In genomic region chr20:63741354-63741675, GRCh38 we compare ENCODE assay signal across 2 cellular contexts.
TF ChIP-seq lines count a peak whose summit lies in the region.

No MANE protein-coding gene starts in this region.

TF ChIP-seq in endothelial cell of umbilical vein, 7 proteins besides CTCF, POLR2A, EP300 and RAD21:
- TF ChIP-seq EZH2 (IDR thresholded peaks at IDR 0.05; ENCODE audit: borderline replicate concordance, low read depth, low read length, severe bottlenecking) (no peak), FOS (IDR thresholded peaks at IDR 0.05; ENCODE audit: borderline replicate concordance, insufficient read depth, low read length) (no peak)

TF ChIP-seq in HEK293T, 16 proteins besides CTCF, POLR2A, EP300 and RAD21:
- TF ChIP-seq SUZ12 (IDR thresholded peaks at IDR 0.05) (no peak), FOXM1 (IDR thresholded peaks at IDR 0.05; ENCODE audit: borderline replicate concordance) (no peak), BHLHE40 (IDR thresholded peaks at IDR 0.05; ENCODE audit: borderline replicate concordance) (no peak), ELF4 (IDR thresholded peaks at IDR 0.05) (no peak), FOXK2 (IDR thresholded peaks at IDR 0.05) (no peak), FOXA1 (IDR thresholded peaks at IDR 0.05) (no peak), HDGF (IDR thresholded peaks at IDR 0.05; ENCODE audit: borderline replicate concordance) (no peak), CTBP1 (IDR thresholded peaks at IDR 0.05; ENCODE audit: borderline replicate concordance) (no peak), ZNF384 (IDR thresholded peaks at IDR 0.05) (no peak), NFRKB (IDR thresholded peaks at IDR 0.05) (no peak), TARDBP (IDR thresholded peaks at IDR 0.05) (no peak), SP1 (IDR thresholded peaks at IDR 0.05) (no peak), ARNT (IDR thresholded peaks at IDR 0.05) (no peak), L3MBTL2 (conservative IDR thresholded peaks at IDR 0.05) (no peak), LEF1 (IDR thresholded peaks at IDR 0.05; ENCODE audit: borderline replicate concordance) (no peak), PKNOX1 (IDR thresholded peaks at IDR 0.05) (no peak)
